ENCODE assay signal across 1 cellular context in genomic region chr20:35467339-35468224, GRCh38.
TF ChIP-seq lines count a peak whose summit lies in the region.

No MANE protein-coding gene starts in this region.

TF ChIP-seq in HepG2, 621 proteins besides CTCF, POLR2A, EP300 and RAD21 (continued from another document and continues in another):
- TF ChIP-seq ZBTB39 (CRISPR knock-in tag; IDR thresholded peaks at IDR 0.05) (no peak), ZMYM4 (CRISPR knock-in tag; IDR thresholded peaks at IDR 0.05) (peak; percentile 81), AFF4 (CRISPR knock-in tag; IDR thresholded peaks at IDR 0.05) (no peak), ZNF503 (CRISPR knock-in tag; IDR thresholded peaks at IDR 0.05) (no peak; the same call in none of the 2 replicates), XBP1 (CRISPR knock-in tag; IDR thresholded peaks at IDR 0.05) (no peak), ZNF224 (CRISPR knock-in tag; IDR thresholded peaks at IDR 0.05) (no peak), ZKSCAN1 (IDR thresholded peaks at IDR 0.05; ENCODE audit: low read length) (no peak), ZFP82 (CRISPR knock-in tag; IDR thresholded peaks at IDR 0.05; ENCODE audit: borderline replicate concordance) (no peak), RFX1 (IDR thresholded peaks at IDR 0.05) (no peak), MBNL3 (CRISPR knock-in tag; conservative IDR thresholded peaks at IDR 0.05) (no peak), AGO1 (IDR thresholded peaks at IDR 0.05; ENCODE audit: low read depth, low read length, poor library complexity, severe bottlenecking) (no peak), ZNF225 (CRISPR knock-in tag; IDR thresholded peaks at IDR 0.05) (no peak), SALL1 (CRISPR knock-in tag; IDR thresholded peaks at IDR 0.05) (peak; percentile 93), RNF2 (conservative IDR thresholded peaks at IDR 0.05; ENCODE audit: low read depth) (no peak), ZHX2 (IDR thresholded peaks at IDR 0.05; ENCODE audit: low read depth) (0 out of 2 replicates have a peak, but pooled peaks have one; percentile 16), ZHX2 (CRISPR knock-in tag; IDR thresholded peaks at IDR 0.05; ENCODE audit: borderline replicate concordance) (no peak), ZNF777 (CRISPR knock-in tag; IDR thresholded peaks at IDR 0.05) (no peak), ZFP1 (CRISPR knock-in tag; IDR thresholded peaks at IDR 0.05) (peak; percentile 75; the same call in 1 of the 2 replicates), NFIB (CRISPR knock-in tag; IDR thresholded peaks at IDR 0.05; ENCODE audit: borderline replicate concordance) (no peak), ZNF496 (CRISPR knock-in tag; IDR thresholded peaks at IDR 0.05; ENCODE audit: insufficient replicate concordance) (no peak), ZNF607 (CRISPR knock-in tag; IDR thresholded peaks at IDR 0.05; ENCODE audit: borderline replicate concordance) (peak; percentile 9; the same call in 1 of the 2 replicates), SNAPC4 (CRISPR knock-in tag; IDR thresholded peaks at IDR 0.05) (peak; percentile 60; the same call in 1 of the 2 replicates), ZNF276 (CRISPR knock-in tag; IDR thresholded peaks at IDR 0.05; ENCODE audit: low read depth) (no peak), MBD4 (IDR thresholded peaks at IDR 0.05; ENCODE audit: borderline replicate concordance, low read length) (no peak), CBX2 (IDR thresholded peaks at IDR 0.05; ENCODE audit: low read depth, low read length) (no peak), CBX2 (CRISPR knock-in tag; IDR thresholded peaks at IDR 0.05; ENCODE audit: low read depth) (no peak), NCOA1 (CRISPR knock-in tag; IDR thresholded peaks at IDR 0.05) (no peak), MEIS2 (CRISPR knock-in tag; IDR thresholded peaks at IDR 0.05) (peak; percentile 92), ZNF792 (CRISPR knock-in tag; IDR thresholded peaks at IDR 0.05) (peak; percentile 75; the same call in 1 of the 2 replicates), REPIN1 (CRISPR knock-in tag; IDR thresholded peaks at IDR 0.05; ENCODE audit: borderline replicate concordance, low read depth) (peak; percentile 55; the same call in 1 of the 2 replicates), ZNF547 (CRISPR knock-in tag; IDR thresholded peaks at IDR 0.05) (peak; percentile 60; the same call in 1 of the 2 replicates), HNRNPK (IDR thresholded peaks at IDR 0.05; ENCODE audit: low read depth, low read length, poor library complexity, severe bottlenecking) (no peak), UBTF (CRISPR knock-in tag; IDR thresholded peaks at IDR 0.05) (no peak), ZSCAN31 (CRISPR knock-in tag; IDR thresholded peaks at IDR 0.05; ENCODE audit: low read depth) (peak; percentile 17; the same call in 1 of the 2 replicates), LCORL (IDR thresholded peaks at IDR 0.05) (no peak), LCORL (CRISPR knock-in tag; IDR thresholded peaks at IDR 0.05) (peak; percentile 95), MAFG (CRISPR knock-in tag; IDR thresholded peaks at IDR 0.05) (0 out of 2 replicates have a peak, but pooled peaks have one; percentile 47), ZNF12 (CRISPR knock-in tag; IDR thresholded peaks at IDR 0.05) (no peak)
